8 cellular contexts compared by ENCODE assay signal in the genomic region with DNA sequence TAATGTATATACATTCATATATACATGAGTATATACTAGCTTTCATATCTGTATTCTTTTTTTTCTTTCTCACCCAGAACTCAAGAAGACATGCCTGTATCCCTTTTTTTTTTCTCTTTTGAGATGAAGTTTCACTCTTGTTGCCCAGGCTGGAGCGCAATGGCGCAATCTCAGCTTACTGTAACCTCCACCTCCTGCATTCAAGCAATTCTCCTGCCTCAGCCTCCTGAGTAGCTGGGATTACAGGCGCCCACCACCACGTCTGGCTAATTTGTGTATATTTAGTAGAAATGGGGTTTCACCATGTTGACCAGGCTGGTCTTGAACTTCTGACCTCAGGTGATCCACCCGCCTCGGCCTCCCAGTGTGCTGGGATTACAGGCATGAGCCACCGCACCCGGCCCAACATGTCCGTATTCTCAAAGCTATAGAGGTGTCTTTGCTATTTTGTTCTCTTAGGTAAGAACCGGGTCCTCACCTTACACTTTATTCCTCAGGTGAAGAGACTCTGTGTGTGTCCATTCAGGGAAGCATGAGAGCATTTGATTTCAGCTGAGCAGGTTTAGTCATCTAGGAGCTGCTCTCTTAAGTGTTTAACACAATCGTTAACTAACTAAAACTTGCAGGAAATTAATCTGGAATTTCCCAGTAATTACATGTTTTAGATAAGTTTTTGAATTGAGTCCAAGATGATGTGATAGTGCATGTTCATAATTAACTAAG.
DNase-seq lines count a peak whose midpoint lies in the region; ATAC-seq and TF ChIP-seq lines count a peak whose summit lies in the region.
"Not testable (repeated sequence)": the region's sequence is repeated elsewhere in the genome, so short reads cannot be mapped to it uniquely, and the experiment has no call there.

No MANE protein-coding gene starts in this region.

- H3K27ac ChIP-seq in Panc1 (ENCODE audit: low read length) (peak overlapping the region; percentile 58; the same call in 1 of the 2 replicates), coronary artery (peak overlapping the region in 1 of 2 donors; percentile 73), left ventricle myocardium inferior (replicated peaks) (peak overlapping the region; percentile 91), gastrocnemius medialis (peak overlapping the region; percentile 52 to 81 (median 68)), vagina (peak overlapping the region; percentile 71)

- TSS peak; percentile 41 for BruUV-seq in Calu3 (replicated peaks; lab: Mats Ljungman, UMichigan)
- not testable (repeated sequence) for BruUV-seq in Panc1 (replicated peaks; lab: Mats Ljungman, UMichigan)

- H3K9me3 Mint-ChIP-seq in Calu3 (ENCODE audit: low read depth, unreplicated experiment), result not testable (repeated sequence)
- peaks cover 24% of the 10 kb centered on the region for H3K9me3 Mint-ChIP-seq in activated T-helper 1 cell treated with anti-CD3 and anti-CD28 coated beads, Interleukin-12 subunit alpha, Interleukin-12 subunit beta, Interleukin-2, Interleukin-4 antibody, amounts not matched to agents 30 ng/mL and 10 ng/mL and 1 ng/mL, durations not matched to agents 14 hours and 24 hours and 36 hours

- not testable (repeated sequence) for H3K4me3 ChIP-seq in Panc1 (ENCODE audit: low read depth in 2 of 2, low read length in 2 of 2); mucosa of descending colon; vagina
- peak overlapping the region; percentile 9 for H3K4me3 ChIP-seq in coronary artery
- peak overlapping the region; percentile 57 for H3K4me3 ChIP-seq in left ventricle myocardium inferior
- peak overlapping the region in 3 of 4 donors; percentile 11 to 42 (median 16) for H3K4me3 ChIP-seq in gastrocnemius medialis

- DNase-seq in Calu3 (peak; percentile 60), mucosa of descending colon (peak in 2 of 3 donors; percentile 33 to 55)
- DNase-seq in Panc1 (ENCODE audit: low read depth, low spot score); activated T-helper 1 cell treated with anti-CD3 and anti-CD28 coated beads, Interleukin-12 subunit alpha, Interleukin-12 subunit beta, Interleukin-2, Interleukin-4 antibody, amounts not matched to agents 30 ng/mL and 10 ng/mL and 1 ng/mL, durations not matched to agents 14 hours and 24 hours and 36 hours (ENCODE audit: low spot score); coronary artery (ENCODE audit: low spot score); left ventricle myocardium inferior; gastrocnemius medialis; vagina (ENCODE audit: extremely low spot score in 2 of 2): not testable (repeated sequence)

- H3K36me3 Mint-ChIP-seq in Calu3 (ENCODE audit: insufficient read depth, unreplicated experiment), result peaks cover 26% of the 10 kb centered on the region
- peaks cover 21% of the 10 kb centered on the region for H3K36me3 Mint-ChIP-seq in activated T-helper 1 cell treated with anti-CD3 and anti-CD28 coated beads, Interleukin-12 subunit alpha, Interleukin-12 subunit beta, Interleukin-2, Interleukin-4 antibody, amounts not matched to agents 30 ng/mL and 10 ng/mL and 1 ng/mL, durations not matched to agents 14 hours and 24 hours and 36 hours (ENCODE audit: low read depth)

- H3K27me3 ChIP-seq in Panc1 (ENCODE audit: control insufficient read depth, insufficient read depth, low read length); left ventricle myocardium inferior (ENCODE audit: low read depth); gastrocnemius medialis; vagina: not testable (repeated sequence)

- TF ChIP-seq CTCF in Calu3 (IDR thresholded peaks at IDR 0.05; ENCODE audit: unreplicated experiment); Panc1 (IDR thresholded peaks at IDR 0.05); coronary artery (IDR thresholded peaks at IDR 0.05); left ventricle myocardium inferior (IDR thresholded peaks at IDR 0.05; ENCODE audit: borderline replicate concordance); mucosa of descending colon (IDR thresholded peaks at IDR 0.05); gastrocnemius medialis (IDR thresholded peaks at IDR 0.05 in 4 of 5, conservative IDR thresholded peaks at IDR 0.05 in 1 of 5); vagina (IDR thresholded peaks at IDR 0.05): not testable (repeated sequence)

- not testable (repeated sequence) for H3K36me3 ChIP-seq in Panc1 (ENCODE audit: control insufficient read depth, insufficient read depth, low read length); left ventricle myocardium inferior; mucosa of descending colon (ENCODE audit: low read depth); gastrocnemius medialis; vagina

- in situ Hi-C loops in Panc1 (cut with HindIII; ENCODE audit: low pct_unique_long_range_greater_than_20kb, low sequenced_read_pairs), result loop anchor here (25.0 kb wide), 1 partner anchor 108 kb away; no protein-coding TSS in a partner anchor
- in situ Hi-C loops in gastrocnemius medialis (cut with MboI; ENCODE audit: low sequenced_read_pairs in 4 of 4), result loop anchor here in 3 of 4 donors (5.0 to 10.0 kb wide), 2 partner anchors 93 to 110 kb away; no protein-coding TSS in a partner anchor

- not testable (repeated sequence) for H3K27me3 Mint-ChIP-seq in Calu3 (ENCODE audit: unreplicated experiment); activated T-helper 1 cell treated with anti-CD3 and anti-CD28 coated beads, Interleukin-12 subunit alpha, Interleukin-12 subunit beta, Interleukin-2, Interleukin-4 antibody, amounts not matched to agents 30 ng/mL and 10 ng/mL and 1 ng/mL, durations not matched to agents 14 hours and 24 hours and 36 hours (ENCODE audit: insufficient read depth)

- ATAC-seq in Panc1, gastrocnemius medialis: not testable (repeated sequence)
- ATAC-seq in mucosa of descending colon, result peak; percentile 60

- CTCF ChIA-PET in Calu3 (lab: Charles Lee), result interaction anchor here (0.7 to 3.8 kb wide), 31 partner anchors 8 to 558 kb away, joined by 3 to 36 read pairs (median 7); a partner anchor contains a TSS
- CTCF ChIA-PET in Panc1 (lab: Charles Lee), result interaction anchor here (1.0 to 1.2 kb wide), 2 partner anchors 10 to 134 kb away, joined by 3 read pairs; no protein-coding TSS in a partner anchor

- peaks cover 63% of the 10 kb centered on the region for H3K4me1 Mint-ChIP-seq in Calu3 (ENCODE audit: low read depth, unreplicated experiment)
- H3K4me1 Mint-ChIP-seq in activated T-helper 1 cell treated with anti-CD3 and anti-CD28 coated beads, Interleukin-12 subunit alpha, Interleukin-12 subunit beta, Interleukin-2, Interleukin-4 antibody, amounts not matched to agents 30 ng/mL and 10 ng/mL and 1 ng/mL, durations not matched to agents 14 hours and 24 hours and 36 hours (ENCODE audit: low read depth), result peaks cover 76% of the 10 kb centered on the region

- intact Hi-C loops in Calu3 (cut with micrococcal nuclease; ENCODE audit: unreplicated experiment), result loop anchor here (1.0 to 5.0 kb wide), 4 partner anchors 35 to 203 kb away; a partner anchor contains a TSS
- intact Hi-C loops in Panc1 (cut with micrococcal nuclease; ENCODE audit: unreplicated experiment); activated T-helper 1 cell treated with anti-CD3 and anti-CD28 coated beads, Interleukin-12 subunit alpha, Interleukin-12 subunit beta, Interleukin-2, Interleukin-4 antibody, amounts not matched to agents 30 ng/mL and 10 ng/mL and 1 ng/mL, durations not matched to agents 14 hours and 24 hours and 36 hours (cut with micrococcal nuclease): not testable (repeated sequence)
- intact Hi-C loops in left ventricle myocardium inferior (cut with micrococcal nuclease), result loop anchor here (5.0 kb wide), 2 partner anchors 78 to 108 kb away; no protein-coding TSS in a partner anchor
- intact Hi-C loops in mucosa of descending colon (cut with DNase I, micrococcal nuclease), result loop anchor here in 1 of 2 donors (10.0 kb wide), 1 partner anchor 110 kb away; no protein-coding TSS in a partner anchor
- intact Hi-C loops in gastrocnemius medialis (cut with DNase I; ENCODE audit: low total_unique reads), result loop anchor here (5.0 kb wide), 1 partner anchor 72 kb away; no protein-coding TSS in a partner anchor
- intact Hi-C loops in vagina (cut with DNase I), result loop anchor here (10.0 kb wide), 1 partner anchor 80 kb away; no protein-coding TSS in a partner anchor

- peak overlapping the region; percentile 70 for H3K4me3 Mint-ChIP-seq in Calu3 (ENCODE audit: low read depth, unreplicated experiment)
- peak overlapping the region; percentile 84 for H3K4me3 Mint-ChIP-seq in activated T-helper 1 cell treated with anti-CD3 and anti-CD28 coated beads, Interleukin-12 subunit alpha, Interleukin-12 subunit beta, Interleukin-2, Interleukin-4 antibody, amounts not matched to agents 30 ng/mL and 10 ng/mL and 1 ng/mL, durations not matched to agents 14 hours and 24 hours and 36 hours

- POLR2A ChIA-PET in Panc1 (lab: Charles Lee), result interaction anchor here (0.6 to 0.9 kb wide), 2 partner anchors 8 to 922 kb away, joined by 3 to 5 read pairs; no protein-coding TSS in a partner anchor

- TF ChIP-seq POLR2A in gastrocnemius medialis (IDR thresholded peaks at IDR 0.05); vagina (IDR thresholded peaks at IDR 0.05): not testable (repeated sequence)

- H3K9me3 ChIP-seq in Panc1 (ENCODE audit: control insufficient read depth, insufficient read depth, low read depth, low read length); left ventricle myocardium inferior (replicated peaks); mucosa of descending colon; gastrocnemius medialis; vagina: not testable (repeated sequence)

- peak overlapping the region; percentile 95 for H3K27ac Mint-ChIP-seq in Calu3 (ENCODE audit: unreplicated experiment)
- H3K27ac Mint-ChIP-seq in activated T-helper 1 cell treated with anti-CD3 and anti-CD28 coated beads, Interleukin-12 subunit alpha, Interleukin-12 subunit beta, Interleukin-2, Interleukin-4 antibody, amounts not matched to agents 30 ng/mL and 10 ng/mL and 1 ng/mL, durations not matched to agents 14 hours and 24 hours and 36 hours, result peak overlapping the region; percentile 88

- H3K4me1 ChIP-seq in Panc1 (ENCODE audit: control insufficient read depth, insufficient read depth, low read length), result not testable (repeated sequence)
- peaks cover 27% of the 10 kb centered on the region for H3K4me1 ChIP-seq in left ventricle myocardium inferior
- peaks cover 17% of the 10 kb centered on the region for H3K4me1 ChIP-seq in mucosa of descending colon (ENCODE audit: low read depth)
- peaks cover 13 to 14% of the 10 kb centered on the region in 2 donors for H3K4me1 ChIP-seq in gastrocnemius medialis
- peaks cover 12% of the 10 kb centered on the region for H3K4me1 ChIP-seq in vagina
